Comparison of ENCODE assay signal across 8 cellular contexts in genomic region chr2:203683932-203684556, GRCh38. TPM values are rescaled to one million over a fixed set of nuclear protein-coding genes. Genes with fewer than 3 reads are reported as not detected.
DNase-seq lines count a peak whose midpoint lies in the region; ATAC-seq and TF ChIP-seq lines count a peak whose summit lies in the region.

No MANE protein-coding gene starts in this region.

- POLR2A ChIA-PET in Caco-2 (lab: Charles Lee): no interaction called here
- POLR2A ChIA-PET in naive thymus-derived CD4-positive, alpha-beta T cell (lab: Charles Lee): interaction anchor here (0.7 to 1.2 kb wide), 3 partner anchors 10 to 72 kb away, joined by 3 to 6 read pairs (median 4); no protein-coding TSS in a partner anchor

- peak; percentile 61 for ATAC-seq in GM19372 (IDR thresholded peaks at IDR 0.05; ENCODE audit: low read depth, unreplicated experiment)
- peak; percentile 80 for ATAC-seq in HG03354 (IDR thresholded peaks at IDR 0.05; ENCODE audit: poor library complexity, severe bottlenecking, unreplicated experiment)
- ATAC-seq in body of pancreas: peak; percentile 58
- ATAC-seq in naive thymus-derived CD4-positive, alpha-beta T cell: peak; percentile 81

- H3K36me3 Mint-ChIP-seq in Caco-2 (ENCODE audit: insufficient read depth, unreplicated experiment): no peaks in the 10 kb centered on the region
- H3K36me3 Mint-ChIP-seq in naive thymus-derived CD4-positive, alpha-beta T cell: peaks cover 0 to 6% (median 0%) of the 10 kb centered on the region in 5 donors

- intact Hi-C loops in Caco-2 (cut with micrococcal nuclease; ENCODE audit: unreplicated experiment): loop anchor here (2.0 kb wide), 1 partner anchor 15 kb away; no protein-coding TSS in a partner anchor
- intact Hi-C loops in body of pancreas (cut with DNase I): no loop called here
- intact Hi-C loops in naive thymus-derived CD4-positive, alpha-beta T cell (cut with micrococcal nuclease): loop anchor here in 1 of 2 donors (2.0 kb wide), 1 partner anchor 21 kb away; no protein-coding TSS in a partner anchor
- intact Hi-C loops in prostate gland (cut with DNase I): no loop called here

- TF ChIP-seq CTCF in Caco-2 (IDR thresholded peaks at IDR 0.05; ENCODE audit: insufficient read depth in 1 of 2, low read depth in 1 of 2, low read length in 1 of 2, severe bottlenecking in 1 of 2, unreplicated experiment in 1 of 2): no peak
- no peak for TF ChIP-seq CTCF in body of pancreas (IDR thresholded peaks at IDR 0.05)
- TF ChIP-seq CTCF in prostate gland (IDR thresholded peaks at IDR 0.05): no peak

- no peak overlapping the region for H3K4me3 ChIP-seq in Caco-2 (ENCODE audit: low read depth, low read length)
- no peak overlapping the region for H3K4me3 ChIP-seq in body of pancreas
- no peak overlapping the region for H3K4me3 ChIP-seq in naive thymus-derived CD4-positive, alpha-beta T cell (ENCODE audit: low read length)
- H3K4me3 ChIP-seq in prostate gland: no peak overlapping the region

- H3K9me3 ChIP-seq in Caco-2: no peaks in the 10 kb centered on the region
- no peaks in the 10 kb centered on the region for H3K9me3 ChIP-seq in body of pancreas
- no peaks in the 10 kb centered on the region for H3K9me3 ChIP-seq in naive thymus-derived CD4-positive, alpha-beta T cell (ENCODE audit: control insufficient read depth in 2 of 3, low read length in 3 of 3)
- no peaks in the 10 kb centered on the region for H3K9me3 ChIP-seq in prostate gland

- no peaks in the 10 kb centered on the region for H3K27me3 ChIP-seq in Caco-2 (replicated peaks; ENCODE audit: control insufficient read depth, insufficient read depth, low read length)
- no peaks in the 10 kb centered on the region for H3K27me3 ChIP-seq in body of pancreas
- no peaks in the 10 kb centered on the region for H3K27me3 ChIP-seq in naive thymus-derived CD4-positive, alpha-beta T cell (ENCODE audit: control insufficient read depth in 2 of 2, insufficient read depth in 2 of 2, low read length in 2 of 2)
- H3K27me3 ChIP-seq in prostate gland (replicated peaks; ENCODE audit: insufficient read depth): no peaks in the 10 kb centered on the region

- H3K27me3 Mint-ChIP-seq in Caco-2 (ENCODE audit: insufficient read depth, unreplicated experiment): no peaks in the 10 kb centered on the region
- H3K27me3 Mint-ChIP-seq in naive thymus-derived CD4-positive, alpha-beta T cell: no peaks in the 10 kb centered on the region

- no peaks in the 10 kb centered on the region for H3K36me3 ChIP-seq in Caco-2 (ENCODE audit: control insufficient read depth, insufficient read depth, low read length)
- H3K36me3 ChIP-seq in body of pancreas (replicated peaks in 1 of 2; ENCODE audit: insufficient read depth in 1 of 2, low read depth in 2 of 2): no peaks in the 10 kb centered on the region
- no peaks in the 10 kb centered on the region for H3K36me3 ChIP-seq in naive thymus-derived CD4-positive, alpha-beta T cell (ENCODE audit: control insufficient read depth in 2 of 3, insufficient read depth in 3 of 3, low read length in 3 of 3)
- H3K36me3 ChIP-seq in prostate gland: no peaks in the 10 kb centered on the region

- peak overlapping the region in 2 of 4 donors; percentile 24 to 61 for H3K27ac ChIP-seq in body of pancreas
- no peak overlapping the region for H3K27ac ChIP-seq in naive thymus-derived CD4-positive, alpha-beta T cell (ENCODE audit: low read depth, low read length)
- H3K27ac ChIP-seq in prostate gland: no peak overlapping the region

- peak overlapping the region; percentile 45 for H3K4me3 Mint-ChIP-seq in Caco-2 (ENCODE audit: unreplicated experiment)
- no peak overlapping the region for H3K4me3 Mint-ChIP-seq in naive thymus-derived CD4-positive, alpha-beta T cell

- peak overlapping the region; percentile 99 for H3K27ac Mint-ChIP-seq in Caco-2 (ENCODE audit: unreplicated experiment)
- peak overlapping the region in 1 of 9 donors; percentile 4 for H3K27ac Mint-ChIP-seq in naive thymus-derived CD4-positive, alpha-beta T cell

- peaks cover 51% of the 10 kb centered on the region for H3K4me1 Mint-ChIP-seq in Caco-2 (ENCODE audit: low read depth, unreplicated experiment)
- peaks cover 21 to 54% (median 32%) of the 10 kb centered on the region in 7 donors for H3K4me1 Mint-ChIP-seq in naive thymus-derived CD4-positive, alpha-beta T cell

- H3K9me3 Mint-ChIP-seq in Caco-2 (ENCODE audit: unreplicated experiment): peaks cover 3% of the 10 kb centered on the region
- H3K9me3 Mint-ChIP-seq in naive thymus-derived CD4-positive, alpha-beta T cell: peaks cover 0 to 3% (median 0%) of the 10 kb centered on the region in 11 donors

- peaks cover 54% of the 10 kb centered on the region for H3K4me1 ChIP-seq in Caco-2
- H3K4me1 ChIP-seq in body of pancreas: no peaks in the 10 kb centered on the region
- peaks cover 3 to 18% of the 10 kb centered on the region in 2 donors for H3K4me1 ChIP-seq in naive thymus-derived CD4-positive, alpha-beta T cell (ENCODE audit: control insufficient read depth in 2 of 2, insufficient read depth in 2 of 2, low read length in 2 of 2)
- H3K4me1 ChIP-seq in prostate gland (replicated peaks): no peaks in the 10 kb centered on the region

- CTCF ChIA-PET in Caco-2 (lab: Charles Lee): no interaction called here
- CTCF ChIA-PET in naive thymus-derived CD4-positive, alpha-beta T cell (lab: Charles Lee): interaction anchor here (0.7 kb wide), 1 partner anchor 142 kb away, joined by 3 read pairs; no protein-coding TSS in a partner anchor

- TF ChIP-seq POLR2A in body of pancreas (IDR thresholded peaks at IDR 0.05) (no peak), prostate gland (IDR thresholded peaks at IDR 0.05) (no peak)

- WGBS in body of pancreas, 2 donors: 59 to 89% methylated on average over 1 of the region's 1 CpG
- WGBS in prostate gland: 95% methylated on average over 1 of the region's 1 CpG

- no TSS peak for BruUV-seq in Caco-2 (replicated peaks; lab: Mats Ljungman, UMichigan)

- DNase-seq in Caco-2 (peak; percentile 65 to 72), body of pancreas (peak in 1 of 4 donors; percentile 42), prostate gland (ENCODE audit: low spot score) (no peak), GF-D8 (lab: John Stamatoyannopoulos, UW) (no peak)
- DNase-seq in naive thymus-derived CD4-positive, alpha-beta T cell: no peak
- DNase-seq in stimulated activated CD4-positive, alpha-beta T cell treated with anti-CD3 and anti-CD28 coated beads, Interleukin-2, amount 100 ng/mL, for 48 hours: no peak

RNA-seq across cellular contexts. Expression of gene CD28, which starts 22.4 kb away (rescaled TPM):
- 0.30 and 0.84 TPM in 2 replicates for total RNA-seq in Caco-2 (2022)
- total RNA-seq in body of pancreas: under 1 TPM in 1 of 2 donors, not detected in 1; 0.52 TPM
- total RNA-seq in naive thymus-derived CD4-positive, alpha-beta T cell: 100 to 1,000 TPM in 4 of 5 experiments, 10 to 100 TPM in 1; 66.7 to 224 (median 121) TPM
- polyA plus RNA-seq in naive thymus-derived CD4-positive, alpha-beta T cell: 10 to 100 TPM; 52.2 to 67.5 TPM
- total RNA-seq in prostate gland: under 1 TPM; 0.05 to 0.51 TPM

Comparison
In these comparisons a context has a peak if more than half of its experiments do, and no peak if none do; other contexts are left out.
1. DNase-seq: peak in Caco-2 (2 of 2); none in naive thymus-derived CD4-positive, alpha-beta T cell (0 of 9), prostate gland (single experiment), GF-D8 (single experiment) and stimulated activated CD4-positive, alpha-beta T cell treated with anti-CD3 and anti-CD28 coated beads, Interleukin-2, amount 100 ng/mL, for 48 hours (0 of 2).
2. RNA of gene CD28, which starts 22.4 kb away (total RNA-seq): 66.7 to 224 TPM in naive thymus-derived CD4-positive, alpha-beta T cell; 0.30 to 0.84 TPM in Caco-2, 0.52 TPM in body of pancreas and 0.05 to 0.51 TPM in prostate gland; every median in the first group is over 10 times any median in the second.
3. Peak in every context shown above with its lines, with median percentiles within 50 percentile points of each other: ATAC-seq.